14 cellular contexts compared by ENCODE assay signal in the genomic region with DNA sequence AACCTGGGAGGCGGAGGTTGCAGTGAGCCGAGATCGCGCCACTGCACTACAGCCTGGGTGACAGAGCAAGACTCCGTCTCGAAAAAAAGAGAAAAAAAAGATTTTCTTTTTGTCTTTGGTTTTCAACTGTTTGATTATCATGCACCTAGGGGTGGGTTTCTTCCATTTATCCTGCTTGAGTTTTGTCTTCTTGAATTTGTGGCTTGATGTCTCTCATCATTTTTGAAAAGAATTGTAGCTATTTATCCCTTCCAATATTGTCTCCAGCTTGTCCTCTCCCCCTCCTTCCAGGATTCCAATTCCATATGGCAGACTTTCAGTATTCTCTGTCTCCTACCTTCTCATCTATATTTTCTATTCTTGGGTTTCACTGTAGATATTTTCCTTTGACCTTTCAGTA. TPM values are rescaled to one million over a fixed set of nuclear protein-coding genes. Genes with fewer than 3 reads are reported as not detected.
DNase-seq lines count a peak whose midpoint lies in the region; TF ChIP-seq lines count a peak whose summit lies in the region.
"Had no signal": no experiment of that assay in that cellular context is flagged by ENCODE, and none has a peak within 500 bp of the region (broad histone marks: within the 10 kb centered on the region; RNA-seq: fewer than 3 reads in every experiment).

No MANE protein-coding gene starts in this region.

- TF ChIP-seq CTCF in HFFc6 (IDR thresholded peaks at IDR 0.05) (no peak), smooth muscle cell (IDR thresholded peaks at IDR 0.05; ENCODE audit: borderline replicate concordance, insufficient read depth, poor library complexity, severe bottlenecking) (no peak)

- peaks cover 10% of the 10 kb centered on the region for H3K4me1 ChIP-seq in GM23248 (ENCODE audit: insufficient read depth)
- no peaks in the 10 kb centered on the region for H3K4me1 ChIP-seq in smooth muscle cell (ENCODE audit: low read depth)
- H3K4me1 ChIP-seq: Caco-2 had no signal

- H3K9me3 Mint-ChIP-seq in HFFc6, result no peaks in the 10 kb centered on the region
- H3K9me3 Mint-ChIP-seq: CD14-positive monocyte; CD8-positive, alpha-beta memory T cell; IgD-negative memory B cell had no signal

- no peaks in the 10 kb centered on the region for H3K9me2 ChIP-seq in GM23248 (ENCODE audit: insufficient read depth)

- H3K9ac ChIP-seq in GM23248 (no peak overlapping the region), smooth muscle cell (ENCODE audit: low read depth) (no peak overlapping the region)

- intact Hi-C loops in posterior cingulate gyrus (cut with DNase I), result no loop called here

- H3K27me3 ChIP-seq in GM23248 (replicated peaks; ENCODE audit: insufficient read depth), result no peaks in the 10 kb centered on the region
- H3K27me3 ChIP-seq in smooth muscle cell (ENCODE audit: low read depth), result no peaks in the 10 kb centered on the region
- H3K27me3 ChIP-seq in H7 (ENCODE audit: control insufficient read depth, insufficient read depth, low read length), result no peaks in the 10 kb centered on the region

- H2AFZ ChIP-seq in GM23248 (no peak overlapping the region), smooth muscle cell (ENCODE audit: low read depth) (no peak overlapping the region)

- H3K79me2 ChIP-seq in GM23248 (ENCODE audit: insufficient read depth), result no peaks in the 10 kb centered on the region
- no peaks in the 10 kb centered on the region for H3K79me2 ChIP-seq in smooth muscle cell (ENCODE audit: low read depth)

- WGBS in GM23248 (ENCODE audit: low coverage in 1 of 2, low lambda C conversion rate in 2 of 2, missing lambda C conversion rate in 2 of 2), 2 experiments, result 78 to 80% methylated on average over 6 of the region's 6 CpGs
- 79% methylated on average over 6 of the region's 6 CpGs for WGBS in smooth muscle cell (ENCODE audit: low lambda C conversion rate)

- in situ Hi-C loops in GM23248 (cut with MboI), result loop anchor here (25.0 kb wide), 1 partner anchor 308 kb away; no protein-coding TSS in a partner anchor

- H3K36me3 ChIP-seq in GM23248 (ENCODE audit: low read depth) (no peaks in the 10 kb centered on the region), smooth muscle cell (ENCODE audit: low read depth) (no peaks in the 10 kb centered on the region), H7 (replicated peaks; ENCODE audit: control insufficient read depth, insufficient read depth, low read length) (peaks cover 9% of the 10 kb centered on the region)

- no peak overlapping the region for H3K4me3 ChIP-seq in GM23248
- H3K4me3 ChIP-seq in smooth muscle cell, result no peak overlapping the region
- H3K4me3 ChIP-seq in H7 (ENCODE audit: insufficient read depth, low read depth, low read length), result no peak overlapping the region

- H3F3A ChIP-seq in GM23248 (ENCODE audit: insufficient read depth) (peaks cover 18% of the 10 kb centered on the region), smooth muscle cell (ENCODE audit: low read depth) (peaks cover 6% of the 10 kb centered on the region)

- H4K20me1 ChIP-seq in GM23248 (ENCODE audit: insufficient read depth) (no peaks in the 10 kb centered on the region), smooth muscle cell (ENCODE audit: low read depth) (peaks cover 7% of the 10 kb centered on the region)

- peaks cover 28% of the 10 kb centered on the region for H3K36me3 Mint-ChIP-seq in HFFc6 (ENCODE audit: low read depth)
- H3K36me3 Mint-ChIP-seq: CD14-positive monocyte; CD8-positive, alpha-beta memory T cell had no signal

- H3K27ac ChIP-seq in GM23248 (peak overlapping the region; percentile 15; the same call in 1 of the 2 replicates), epithelial cell of prostate (peak overlapping the region; percentile 39), smooth muscle cell (ENCODE audit: low read depth) (peak overlapping the region; percentile 41)

- no peak overlapping the region for H3K4me3 Mint-ChIP-seq in HFFc6
- H3K4me3 Mint-ChIP-seq: CD8-positive, alpha-beta memory T cell; IgD-negative memory B cell had no signal

- H3K27ac Mint-ChIP-seq in HFFc6, result peak overlapping the region; percentile 74
- H3K27ac Mint-ChIP-seq: CD14-positive monocyte; CD8-positive, alpha-beta memory T cell; IgD-negative memory B cell had no signal

- H3K4me1 Mint-ChIP-seq in HFFc6 (ENCODE audit: low read depth), result peaks cover 17% of the 10 kb centered on the region
- H3K4me1 Mint-ChIP-seq: CD14-positive monocyte; CD8-positive, alpha-beta memory T cell; IgD-negative memory B cell had no signal

- no peaks in the 10 kb centered on the region; the same call in 1 of the 2 replicates for H3K27me3 Mint-ChIP-seq in HFFc6 (ENCODE audit: insufficient read depth)
- H3K27me3 Mint-ChIP-seq: IgD-negative memory B cell had no signal

- H3K9me3 ChIP-seq in GM23248 (ENCODE audit: low read depth) (no peaks in the 10 kb centered on the region), smooth muscle cell (replicated peaks; ENCODE audit: low read depth) (no peaks in the 10 kb centered on the region)
- H3K9me3 ChIP-seq: Caco-2 had no signal

- DNase-seq in GM23248 (no peak), HFFc6 (no peak), epithelial cell of prostate (ENCODE audit: low read depth, low spot score) (no peak), smooth muscle cell (lab: John Stamatoyannopoulos, UW; ENCODE audit: unreplicated experiment) (no peak), NCI-H510A treated with DMSO at 0.1 percent for 48 hours (lab: John Stamatoyannopoulos, UW) (no peak), posterior cingulate gyrus (no peak), H7 (no peak)
- DNase-seq: DND-41, GDM1 had no signal

- H3K4me2 ChIP-seq in GM23248 (ENCODE audit: unreplicated experiment), result no peak overlapping the region
- H3K4me2 ChIP-seq in smooth muscle cell, result no peak overlapping the region

RNA-seq across cellular contexts. Expression of a gene that starts 7.8 kb away (rescaled TPM):
- total RNA-seq in GM23248 (2014; rRNA removed; shearing (Covaris generic)), result 14.9 and 15.5 TPM in 2 replicates
- polyA plus RNA-seq in GM23248 (2016; fragmentation: Nextera tagmentation; extraction: Ambion mirVana), result 24.4 and 25.2 TPM in 2 replicates
- total RNA-seq in HFFc6 (2021; fragmentation: NEBNext Ultra II Directional; extraction: Animal tissue kit (Norgen Biotek cat#: 25700)), result 10 to 100 TPM; 18.0 to 28.9 (median 24.5) TPM
- 21.6 and 21.9 TPM in 2 replicates for total RNA-seq in smooth muscle cell
- polyA plus RNA-seq in smooth muscle cell, result 30.0 and 45.5 TPM in 2 replicates
- 61.5 and 63.5 TPM in 2 replicates for total RNA-seq in H7 (2014; rRNA removed; shearing (Covaris generic))
- polyA plus RNA-seq: CD14-positive monocyte had no signal

RNA-seq across cellular contexts. Expression of a gene that starts 23.6 kb away (rescaled TPM):
- 11.3 and 21.2 TPM in 2 replicates for total RNA-seq in GM23248 (2014; rRNA removed; shearing (Covaris generic))
- polyA plus RNA-seq in GM23248 (2016; fragmentation: Nextera tagmentation; extraction: Ambion mirVana), result 25.7 and 28.6 TPM in 2 replicates
- 10 to 100 TPM; 18.5 to 27.1 (median 23.9) TPM for total RNA-seq in HFFc6 (2021; fragmentation: NEBNext Ultra II Directional; extraction: Animal tissue kit (Norgen Biotek cat#: 25700))
- total RNA-seq in smooth muscle cell, result 9.1 and 14.7 TPM in 2 replicates
- 34.5 and 36.3 TPM in 2 replicates for polyA plus RNA-seq in smooth muscle cell
- 26.1 and 30.4 TPM in 2 replicates for total RNA-seq in H7 (2014; rRNA removed; shearing (Covaris generic))

RNA-seq across cellular contexts. Expression of a gene that starts 32.2 kb away (rescaled TPM):
- 79.0 and 97.8 TPM in 2 replicates for total RNA-seq in GM23248 (2014; rRNA removed; shearing (Covaris generic))
- polyA plus RNA-seq in GM23248 (2016; fragmentation: Nextera tagmentation; extraction: Ambion mirVana), result 155 and 156 TPM in 2 replicates
- 10 to 100 TPM; 17.7 to 46.5 (median 22.0) TPM for total RNA-seq in HFFc6 (2021; fragmentation: NEBNext Ultra II Directional; extraction: Animal tissue kit (Norgen Biotek cat#: 25700))
- 580 and 618 TPM in 2 replicates for total RNA-seq in smooth muscle cell
- 960 and 1,738 TPM in 2 replicates for polyA plus RNA-seq in smooth muscle cell
- total RNA-seq in H7 (2014; rRNA removed; shearing (Covaris generic)), result 22.2 and 24.8 TPM in 2 replicates
- total RNA-seq: Caco-2; CD8-positive, alpha-beta memory T cell; HT-29 had no signal
- polyA plus RNA-seq: CD8-positive, alpha-beta memory T cell; IgD-negative memory B cell had no signal

RNA-seq across cellular contexts. Expression of a gene that starts 56.3 kb away (rescaled TPM):
- total RNA-seq in GM23248 (2014; rRNA removed; shearing (Covaris generic)), result 7.8 and 9.1 TPM in 2 replicates
- polyA plus RNA-seq in GM23248 (2016; fragmentation: Nextera tagmentation; extraction: Ambion mirVana) (0.75 and 0.83 TPM in 2 replicates), smooth muscle cell (3.5 and 7.2 TPM in 2 replicates)
- total RNA-seq in HFFc6 (2021; fragmentation: NEBNext Ultra II Directional; extraction: Animal tissue kit (Norgen Biotek cat#: 25700)), result 1 to 10 TPM in 1 of 6 experiments, under 1 TPM in 5; 0.40 to 1.2 (median 0.73) TPM
- total RNA-seq in smooth muscle cell, result 4.6 and 7.4 TPM in 2 replicates
- 2.3 and 3.0 TPM in 2 replicates for total RNA-seq in H7 (2014; rRNA removed; shearing (Covaris generic))
- total RNA-seq: Caco-2, HT-29 had no signal
- polyA plus RNA-seq: CD14-positive monocyte; CD8-positive, alpha-beta memory T cell; IgD-negative memory B cell had no signal
